ENCODE assay signal across 28 cellular contexts in the genomic region with DNA sequence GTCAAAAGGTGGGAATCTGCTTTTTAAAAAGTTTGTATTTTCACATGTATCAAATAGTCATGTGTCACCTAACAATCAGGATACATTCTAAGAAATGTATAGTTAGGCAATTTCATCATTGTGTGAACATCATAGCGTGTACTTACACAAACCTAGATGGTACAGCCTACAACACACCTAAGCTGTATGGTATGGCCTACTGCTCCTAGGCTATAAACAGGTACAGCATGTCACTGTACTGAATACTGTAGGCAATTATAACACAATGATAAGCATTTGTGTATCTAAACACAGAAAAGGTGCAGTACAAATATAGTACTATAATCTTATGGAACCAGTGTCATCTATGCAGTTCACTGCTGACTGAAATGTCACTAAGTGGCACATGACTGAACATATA.
"Had no signal": no experiment of that assay in that cellular context is flagged by ENCODE, and none has a peak within 500 bp of the region (broad histone marks: within the 10 kb centered on the region; RNA-seq: fewer than 3 reads in every experiment).

No MANE protein-coding gene starts in this region.

- H3K4me3 Mint-ChIP-seq: mesothelial cell of epicardium; naive thymus-derived CD4-positive, alpha-beta T cell; nephron; neural progenitor cell; stimulated activated effector memory CD8-positive, alpha-beta T cell treated with anti-CD3 and anti-CD28 coated beads, Interleukin-12 subunit alpha, Interleukin-12 subunit beta, amount 100 ng/mL, for 72 hours had no signal

- H3K27ac ChIP-seq: coronary artery, esophagus muscularis mucosa, foreskin keratinocyte, gastroesophageal sphincter, heart left ventricle, hepatocyte, left lung, neural progenitor cell, ovary, psoas muscle, sigmoid colon, stomach, tibial artery, upper lobe of left lung, uterus had no signal

- H3K27ac Mint-ChIP-seq: nephron; neural progenitor cell; stimulated activated effector memory CD8-positive, alpha-beta T cell treated with anti-CD3 and anti-CD28 coated beads, Interleukin-12 subunit alpha, Interleukin-12 subunit beta, amount 100 ng/mL, for 72 hours had no signal

- H3K27me3 Mint-ChIP-seq: naive thymus-derived CD4-positive, alpha-beta T cell had no signal

- ATAC-seq: foreskin keratinocyte; gastroesophageal sphincter; heart left ventricle; left lung; naive thymus-derived CD4-positive, alpha-beta T cell; psoas muscle; right cardiac atrium; stimulated activated effector memory CD8-positive, alpha-beta T cell treated with anti-CD3 and anti-CD28 coated beads, Interleukin-12 subunit alpha, Interleukin-12 subunit beta, amount 100 ng/mL, for 72 hours had no signal

- H3K4me1 Mint-ChIP-seq: nephron, neural progenitor cell had no signal

- H3K36me3 ChIP-seq: left lung, ovary, sigmoid colon, tibial artery, upper lobe of left lung, uterus had no signal

- H3K4me3 ChIP-seq: coronary artery, esophagus muscularis mucosa, gastroesophageal sphincter, heart left ventricle, hepatocyte, left lung, neural progenitor cell, ovary, psoas muscle, sigmoid colon, stomach, tibial artery, upper lobe of left lung, uterus had no signal

- H3K36me3 Mint-ChIP-seq: stimulated activated effector memory CD8-positive, alpha-beta T cell treated with anti-CD3 and anti-CD28 coated beads, Interleukin-12 subunit alpha, Interleukin-12 subunit beta, amount 100 ng/mL, for 72 hours had no signal

- H3K4me1 ChIP-seq: foreskin keratinocyte, gastroesophageal sphincter, left lung, neural progenitor cell, tibial artery, uterus had no signal

- H3K9me3 ChIP-seq: esophagus muscularis mucosa, gastroesophageal sphincter, heart left ventricle, left lung, ovary, psoas muscle, sigmoid colon, stomach, tibial artery, upper lobe of left lung, uterus had no signal

- DNase-seq: dermis blood vessel endothelial cell; effector memory CD4-positive, alpha-beta T cell; foreskin keratinocyte; heart left ventricle; kidney; left lung; mesenchymal stem cell; naive thymus-derived CD4-positive, alpha-beta T cell; ovary; posterior cingulate gyrus; psoas muscle; right cardiac atrium; sigmoid colon; stimulated activated CD4-positive, alpha-beta T cell treated with anti-CD3 and anti-CD28 coated beads, Interleukin-2, amount 100 ng/mL, for 24 hours; stimulated activated CD4-positive, alpha-beta T cell treated with anti-CD3 and anti-CD28 coated beads, Interleukin-4, amount 100 ng/mL, for 24 hours; stimulated activated naive CD4-positive, alpha-beta T cell treated with Interleukin-2 at 50 U/mL for 16 hours; stomach; tibial artery; upper lobe of left lung; uterus had no signal
